In the genomic region with DNA sequence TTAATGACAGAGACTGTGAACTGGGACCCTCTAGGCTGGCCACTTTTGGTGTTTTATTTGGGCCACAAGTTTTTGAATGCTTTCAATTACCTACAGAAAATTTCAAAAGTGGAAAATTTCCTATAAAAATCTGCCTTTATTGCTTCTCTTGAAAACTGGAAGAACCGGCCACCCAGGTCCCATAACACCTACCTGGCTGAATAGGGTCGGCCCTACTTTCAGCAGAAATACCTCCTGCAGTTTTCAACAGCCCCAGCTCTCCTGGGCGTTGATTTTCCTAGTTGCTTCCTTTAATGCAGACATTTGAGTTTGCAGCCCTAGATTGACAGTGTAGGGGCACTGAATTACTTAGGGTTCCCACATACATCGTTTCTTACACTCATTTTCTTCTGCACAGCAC, we compare ENCODE assay signal across 10 cellular contexts. TPM values are rescaled to one million over a fixed set of nuclear protein-coding genes. Genes with fewer than 3 reads are reported as not detected.
DNase-seq lines count a peak whose midpoint lies in the region; ATAC-seq and FAIRE-seq lines count a peak whose summit lies in the region.
"Had no signal": no experiment of that assay in that cellular context is flagged by ENCODE, and none has a peak within 500 bp of the region (broad histone marks: within the 10 kb centered on the region; RNA-seq: fewer than 3 reads in every experiment).

No MANE protein-coding gene starts in this region.

- H3K27ac ChIP-seq in stomach smooth muscle (ENCODE audit: low read length) = no peak overlapping the region

- H3K9me3 ChIP-seq in stomach smooth muscle (ENCODE audit: control insufficient read depth in 2 of 2, low read length in 2 of 2) = no peaks in the 10 kb centered on the region

- H3K4me3 ChIP-seq in stomach smooth muscle (ENCODE audit: low read length in 2 of 2) = peak overlapping the region; percentile 97 to 98

- peaks cover 40% of the 10 kb centered on the region for H3K4me1 Mint-ChIP-seq in activated T-cell treated with anti-CD3 and anti-CD28 coated beads, Interleukin-2, amount 50 U/mL, for 72 hours (ENCODE audit: low read depth)
- H3K4me1 Mint-ChIP-seq in activated T-helper 1 cell treated with anti-CD3 and anti-CD28 coated beads, Interleukin-12 subunit alpha, Interleukin-12 subunit beta, Interleukin-2, Interleukin-4 antibody, amounts not matched to agents 30 ng/mL and 10 ng/mL and 1 ng/mL, durations not matched to agents 14 hours and 24 hours and 36 hours (ENCODE audit: low read depth) = peaks cover 28% of the 10 kb centered on the region
- peaks cover 19 to 38% of the 10 kb centered on the region in 2 donors for H3K4me1 Mint-ChIP-seq in immature natural killer cell

- no peak overlapping the region for H3K9ac ChIP-seq in stomach smooth muscle (ENCODE audit: low read length in 2 of 2)

- intact Hi-C loops in activated T-helper 1 cell treated with anti-CD3 and anti-CD28 coated beads, Interleukin-12 subunit alpha, Interleukin-12 subunit beta, Interleukin-2, Interleukin-4 antibody, amounts not matched to agents 30 ng/mL and 10 ng/mL and 1 ng/mL, durations not matched to agents 14 hours and 24 hours and 36 hours (cut with micrococcal nuclease) = loop anchor here (1.0 to 5.0 kb wide), 10 partner anchors 13 to 1388 kb away; a partner anchor contains a TSS

- H3K27me3 Mint-ChIP-seq in activated T-cell treated with anti-CD3 and anti-CD28 coated beads, Interleukin-2, amount 50 U/mL, for 72 hours (ENCODE audit: low read depth) = peaks cover 22% of the 10 kb centered on the region
- peaks cover 15% of the 10 kb centered on the region for H3K27me3 Mint-ChIP-seq in activated T-helper 1 cell treated with anti-CD3 and anti-CD28 coated beads, Interleukin-12 subunit alpha, Interleukin-12 subunit beta, Interleukin-2, Interleukin-4 antibody, amounts not matched to agents 30 ng/mL and 10 ng/mL and 1 ng/mL, durations not matched to agents 14 hours and 24 hours and 36 hours (ENCODE audit: insufficient read depth)
- peaks cover 4 to 12% (median 5%) of the 10 kb centered on the region in 3 donors for H3K27me3 Mint-ChIP-seq in immature natural killer cell (ENCODE audit: low read depth in 3 of 3)

- ATAC-seq in activated T-cell treated with anti-CD3 and anti-CD28 coated beads, Interleukin-2, amount 50 U/mL, for 72 hours (replicated peaks in 1 of 2) = no peak
- ATAC-seq in GM21737 (IDR thresholded peaks at IDR 0.05; ENCODE audit: unreplicated experiment) = no peak

- H3K27me3 ChIP-seq in stomach smooth muscle (ENCODE audit: control insufficient read depth in 1 of 2, insufficient read depth in 2 of 2, low read length in 2 of 2) = peaks cover 0 to 2% of the 10 kb centered on the region in 2 donors

- peak overlapping the region; percentile 91 to 96 for H3K4me3 Mint-ChIP-seq in activated T-cell treated with anti-CD3 and anti-CD28 coated beads, Interleukin-2, amount 50 U/mL, for 72 hours
- H3K4me3 Mint-ChIP-seq in activated T-helper 1 cell treated with anti-CD3 and anti-CD28 coated beads, Interleukin-12 subunit alpha, Interleukin-12 subunit beta, Interleukin-2, Interleukin-4 antibody, amounts not matched to agents 30 ng/mL and 10 ng/mL and 1 ng/mL, durations not matched to agents 14 hours and 24 hours and 36 hours = peak overlapping the region; percentile 99
- H3K4me3 Mint-ChIP-seq in immature natural killer cell = peak overlapping the region; percentile 94 to 97 (median 96)

- peak overlapping the region; percentile 95 for H3K27ac Mint-ChIP-seq in activated T-cell treated with anti-CD3 and anti-CD28 coated beads, Interleukin-2, amount 50 U/mL, for 72 hours
- H3K27ac Mint-ChIP-seq in activated T-helper 1 cell treated with anti-CD3 and anti-CD28 coated beads, Interleukin-12 subunit alpha, Interleukin-12 subunit beta, Interleukin-2, Interleukin-4 antibody, amounts not matched to agents 30 ng/mL and 10 ng/mL and 1 ng/mL, durations not matched to agents 14 hours and 24 hours and 36 hours = peak overlapping the region; percentile 95
- peak overlapping the region in 5 of 6 donors; percentile 91 to 93 (median 92) for H3K27ac Mint-ChIP-seq in immature natural killer cell

- no peaks in the 10 kb centered on the region for H3K9me3 Mint-ChIP-seq in activated T-cell treated with anti-CD3 and anti-CD28 coated beads, Interleukin-2, amount 50 U/mL, for 72 hours
- H3K9me3 Mint-ChIP-seq in activated T-helper 1 cell treated with anti-CD3 and anti-CD28 coated beads, Interleukin-12 subunit alpha, Interleukin-12 subunit beta, Interleukin-2, Interleukin-4 antibody, amounts not matched to agents 30 ng/mL and 10 ng/mL and 1 ng/mL, durations not matched to agents 14 hours and 24 hours and 36 hours = no peaks in the 10 kb centered on the region
- no peaks in the 10 kb centered on the region for H3K9me3 Mint-ChIP-seq in immature natural killer cell

- no peak for FAIRE-seq in RCC 7860 (lab: Jason Lieb, UNC)

- H3K36me3 Mint-ChIP-seq in activated T-cell treated with anti-CD3 and anti-CD28 coated beads, Interleukin-2, amount 50 U/mL, for 72 hours (ENCODE audit: insufficient read depth in 2 of 2) = peaks cover 0 to 13% of the 10 kb centered on the region in 2 donors
- H3K36me3 Mint-ChIP-seq in activated T-helper 1 cell treated with anti-CD3 and anti-CD28 coated beads, Interleukin-12 subunit alpha, Interleukin-12 subunit beta, Interleukin-2, Interleukin-4 antibody, amounts not matched to agents 30 ng/mL and 10 ng/mL and 1 ng/mL, durations not matched to agents 14 hours and 24 hours and 36 hours (ENCODE audit: low read depth) = peaks cover 21% of the 10 kb centered on the region
- peaks cover 0 to 15% (median 0%) of the 10 kb centered on the region in 3 donors for H3K36me3 Mint-ChIP-seq in immature natural killer cell

- H3K4me1 ChIP-seq in stomach smooth muscle (ENCODE audit: control insufficient read depth, insufficient read depth, low read length) = no peaks in the 10 kb centered on the region

- H3K36me3 ChIP-seq in stomach smooth muscle (ENCODE audit: control insufficient read depth in 2 of 2, insufficient read depth in 2 of 2, low read length in 2 of 2) = peaks cover 0 to 9% of the 10 kb centered on the region in 2 donors

- no peak for DNase-seq in activated T-cell treated with anti-CD3 and anti-CD28 coated beads, Interleukin-2, amount 50 U/mL, for 72 hours
- no peak for DNase-seq in activated T-cell treated with anti-CD3 and anti-CD28 coated beads for 4 hours
- DNase-seq in activated T-helper 1 cell treated with anti-CD3 and anti-CD28 coated beads, Interleukin-12 subunit alpha, Interleukin-12 subunit beta, Interleukin-2, Interleukin-4 antibody, amounts not matched to agents 30 ng/mL and 10 ng/mL and 1 ng/mL, durations not matched to agents 14 hours and 24 hours and 36 hours (ENCODE audit: low spot score) = no peak
- no peak for DNase-seq in immature natural killer cell
- no peak for DNase-seq in RCC 7860 (ENCODE audit: low spot score)
- DNase-seq in NCI-H2227 treated with DMSO at 0.1 percent for 48 hours (lab: John Stamatoyannopoulos, UW) = no peak

RNA-seq across cellular contexts. Expression of a gene that starts 0.7 kb away (rescaled TPM):
- 100 to 1,000 TPM in 1 of 2 donors, 10 to 100 TPM in 1; 83.2 to 100 TPM for total RNA-seq in activated T-cell treated with anti-CD3 and anti-CD28 coated beads, Interleukin-2, amount 50 U/mL, for 72 hours
- 108 and 115 TPM in 2 replicates for total RNA-seq in activated T-helper 1 cell treated with anti-CD3 and anti-CD28 coated beads, Interleukin-12 subunit alpha, Interleukin-12 subunit beta, Interleukin-2, Interleukin-4 antibody, amounts not matched to agents 30 ng/mL and 10 ng/mL and 1 ng/mL, durations not matched to agents 14 hours and 24 hours and 36 hours
- 10 to 100 TPM; 28.8 to 51.0 (median 43.9) TPM for polyA plus RNA-seq in immature natural killer cell

RNA-seq across cellular contexts. Expression of a gene that starts 58.7 kb away (rescaled TPM):
- total RNA-seq in activated T-cell treated with anti-CD3 and anti-CD28 coated beads, Interleukin-2, amount 50 U/mL, for 72 hours = 1 to 10 TPM; 1.7 to 1.9 TPM
- total RNA-seq in activated T-helper 1 cell treated with anti-CD3 and anti-CD28 coated beads, Interleukin-12 subunit alpha, Interleukin-12 subunit beta, Interleukin-2, Interleukin-4 antibody, amounts not matched to agents 30 ng/mL and 10 ng/mL and 1 ng/mL, durations not matched to agents 14 hours and 24 hours and 36 hours = 0.02 TPM in 1 of 2 replicates, not detected in the other
- not detected for polyA plus RNA-seq in immature natural killer cell
- total RNA-seq: mononuclear cell had no signal
- polyA plus RNA-seq: CD14-positive monocyte had no signal
